1 cellular context compared by ENCODE assay signal in the genomic region with DNA sequence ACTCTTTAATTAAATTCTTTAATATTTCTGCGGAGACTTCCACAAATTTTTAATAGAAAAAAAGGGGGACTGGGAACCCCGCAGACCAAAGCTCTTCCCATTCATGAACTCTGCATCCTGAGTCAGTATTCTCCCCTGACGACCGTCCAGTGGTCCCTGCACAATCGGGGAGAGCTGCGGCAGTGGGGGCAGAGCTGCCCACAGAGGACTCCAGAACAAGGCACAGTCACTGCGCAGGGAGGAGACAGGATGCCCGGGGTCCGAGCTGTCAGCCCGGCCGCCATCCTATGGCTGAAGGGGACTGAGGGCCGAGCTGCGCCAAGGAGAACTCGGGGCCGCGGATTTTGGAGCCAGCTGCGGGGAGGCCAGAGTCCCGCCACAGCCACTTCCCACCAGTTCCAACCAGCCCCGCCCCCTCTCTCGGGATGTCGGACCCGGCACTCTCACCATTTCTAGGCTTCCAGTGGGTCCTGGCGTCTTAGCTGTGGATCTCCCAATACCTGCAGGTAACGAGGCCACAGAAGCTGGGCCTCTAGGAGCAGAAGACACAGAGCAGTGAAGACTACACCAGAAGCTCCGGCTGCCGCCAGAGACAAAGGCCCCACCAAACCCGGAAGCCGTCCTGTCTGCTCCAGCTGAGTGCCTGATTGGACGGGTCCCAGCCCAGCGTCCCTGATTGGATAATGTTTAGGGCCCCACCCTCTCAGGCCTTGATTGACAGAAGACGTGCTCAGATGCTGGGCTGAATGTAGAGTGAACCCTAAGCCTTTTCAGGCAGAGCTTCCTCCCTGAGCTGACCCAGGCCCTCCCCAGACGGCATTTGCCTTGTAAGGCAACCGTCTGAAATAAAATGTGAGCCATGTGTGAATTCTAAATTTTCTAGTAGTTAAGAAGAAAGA.
TF ChIP-seq lines count a peak whose summit lies in the region.

A gene with protein sequence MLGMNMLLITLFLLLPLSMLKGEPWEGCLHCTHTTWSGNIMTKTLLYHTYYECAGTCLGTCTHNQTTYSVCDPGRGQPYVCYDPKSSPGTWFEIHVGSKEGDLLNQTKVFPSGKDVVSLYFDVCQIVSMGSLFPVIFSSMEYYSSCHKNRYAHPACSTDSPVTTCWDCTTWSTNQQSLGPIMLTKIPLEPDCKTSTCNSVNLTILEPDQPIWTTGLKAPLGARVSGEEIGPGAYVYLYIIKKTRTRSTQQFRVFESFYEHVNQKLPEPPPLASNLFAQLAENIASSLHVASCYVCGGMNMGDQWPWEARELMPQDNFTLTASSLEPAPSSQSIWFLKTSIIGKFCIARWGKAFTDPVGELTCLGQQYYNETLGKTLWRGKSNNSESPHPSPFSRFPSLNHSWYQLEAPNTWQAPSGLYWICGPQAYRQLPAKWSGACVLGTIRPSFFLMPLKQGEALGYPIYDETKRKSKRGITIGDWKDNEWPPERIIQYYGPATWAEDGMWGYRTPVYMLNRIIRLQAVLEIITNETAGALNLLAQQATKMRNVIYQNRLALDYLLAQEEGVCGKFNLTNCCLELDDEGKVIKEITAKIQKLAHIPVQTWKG (minus strand): TSS at position 594 of the 899 bp plus-strand sequence. CDS start 13,661 bp downstream, outside the sequence.

TF ChIP-seq in K562, 482 proteins besides CTCF, POLR2A, EP300 and RAD21 (continued from another document):
- TF ChIP-seq, protein P1, sequence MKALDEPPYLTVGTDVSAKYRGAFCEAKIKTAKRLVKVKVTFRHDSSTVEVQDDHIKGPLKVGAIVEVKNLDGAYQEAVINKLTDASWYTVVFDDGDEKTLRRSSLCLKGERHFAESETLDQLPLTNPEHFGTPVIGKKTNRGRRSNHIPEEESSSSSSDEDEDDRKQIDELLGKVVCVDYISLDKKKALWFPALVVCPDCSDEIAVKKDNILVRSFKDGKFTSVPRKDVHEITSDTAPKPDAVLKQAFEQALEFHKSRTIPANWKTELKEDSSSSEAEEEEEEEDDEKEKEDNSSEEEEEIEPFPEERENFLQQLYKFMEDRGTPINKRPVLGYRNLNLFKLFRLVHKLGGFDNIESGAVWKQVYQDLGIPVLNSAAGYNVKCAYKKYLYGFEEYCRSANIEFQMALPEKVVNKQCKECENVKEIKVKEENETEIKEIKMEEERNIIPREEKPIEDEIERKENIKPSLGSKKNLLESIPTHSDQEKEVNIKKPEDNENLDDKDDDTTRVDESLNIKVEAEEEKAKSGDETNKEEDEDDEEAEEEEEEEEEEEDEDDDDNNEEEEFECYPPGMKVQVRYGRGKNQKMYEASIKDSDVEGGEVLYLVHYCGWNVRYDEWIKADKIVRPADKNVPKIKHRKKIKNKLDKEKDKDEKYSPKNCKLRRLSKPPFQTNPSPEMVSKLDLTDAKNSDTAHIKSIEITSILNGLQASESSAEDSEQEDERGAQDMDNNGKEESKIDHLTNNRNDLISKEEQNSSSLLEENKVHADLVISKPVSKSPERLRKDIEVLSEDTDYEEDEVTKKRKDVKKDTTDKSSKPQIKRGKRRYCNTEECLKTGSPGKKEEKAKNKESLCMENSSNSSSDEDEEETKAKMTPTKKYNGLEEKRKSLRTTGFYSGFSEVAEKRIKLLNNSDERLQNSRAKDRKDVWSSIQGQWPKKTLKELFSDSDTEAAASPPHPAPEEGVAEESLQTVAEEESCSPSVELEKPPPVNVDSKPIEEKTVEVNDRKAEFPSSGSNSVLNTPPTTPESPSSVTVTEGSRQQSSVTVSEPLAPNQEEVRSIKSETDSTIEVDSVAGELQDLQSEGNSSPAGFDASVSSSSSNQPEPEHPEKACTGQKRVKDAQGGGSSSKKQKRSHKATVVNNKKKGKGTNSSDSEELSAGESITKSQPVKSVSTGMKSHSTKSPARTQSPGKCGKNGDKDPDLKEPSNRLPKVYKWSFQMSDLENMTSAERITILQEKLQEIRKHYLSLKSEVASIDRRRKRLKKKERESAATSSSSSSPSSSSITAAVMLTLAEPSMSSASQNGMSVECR (CRISPR knock-in tag; IDR thresholded peaks at IDR 0.05): peak; percentile 19; the same call in 1 of the 2 replicates
- peak; percentile 73; the same call in 1 of the 2 replicates for TF ChIP-seq SPI1 (IDR thresholded peaks at IDR 0.05; ENCODE audit: borderline replicate concordance, low read depth, low read length)
- TF ChIP-seq, protein P2, sequence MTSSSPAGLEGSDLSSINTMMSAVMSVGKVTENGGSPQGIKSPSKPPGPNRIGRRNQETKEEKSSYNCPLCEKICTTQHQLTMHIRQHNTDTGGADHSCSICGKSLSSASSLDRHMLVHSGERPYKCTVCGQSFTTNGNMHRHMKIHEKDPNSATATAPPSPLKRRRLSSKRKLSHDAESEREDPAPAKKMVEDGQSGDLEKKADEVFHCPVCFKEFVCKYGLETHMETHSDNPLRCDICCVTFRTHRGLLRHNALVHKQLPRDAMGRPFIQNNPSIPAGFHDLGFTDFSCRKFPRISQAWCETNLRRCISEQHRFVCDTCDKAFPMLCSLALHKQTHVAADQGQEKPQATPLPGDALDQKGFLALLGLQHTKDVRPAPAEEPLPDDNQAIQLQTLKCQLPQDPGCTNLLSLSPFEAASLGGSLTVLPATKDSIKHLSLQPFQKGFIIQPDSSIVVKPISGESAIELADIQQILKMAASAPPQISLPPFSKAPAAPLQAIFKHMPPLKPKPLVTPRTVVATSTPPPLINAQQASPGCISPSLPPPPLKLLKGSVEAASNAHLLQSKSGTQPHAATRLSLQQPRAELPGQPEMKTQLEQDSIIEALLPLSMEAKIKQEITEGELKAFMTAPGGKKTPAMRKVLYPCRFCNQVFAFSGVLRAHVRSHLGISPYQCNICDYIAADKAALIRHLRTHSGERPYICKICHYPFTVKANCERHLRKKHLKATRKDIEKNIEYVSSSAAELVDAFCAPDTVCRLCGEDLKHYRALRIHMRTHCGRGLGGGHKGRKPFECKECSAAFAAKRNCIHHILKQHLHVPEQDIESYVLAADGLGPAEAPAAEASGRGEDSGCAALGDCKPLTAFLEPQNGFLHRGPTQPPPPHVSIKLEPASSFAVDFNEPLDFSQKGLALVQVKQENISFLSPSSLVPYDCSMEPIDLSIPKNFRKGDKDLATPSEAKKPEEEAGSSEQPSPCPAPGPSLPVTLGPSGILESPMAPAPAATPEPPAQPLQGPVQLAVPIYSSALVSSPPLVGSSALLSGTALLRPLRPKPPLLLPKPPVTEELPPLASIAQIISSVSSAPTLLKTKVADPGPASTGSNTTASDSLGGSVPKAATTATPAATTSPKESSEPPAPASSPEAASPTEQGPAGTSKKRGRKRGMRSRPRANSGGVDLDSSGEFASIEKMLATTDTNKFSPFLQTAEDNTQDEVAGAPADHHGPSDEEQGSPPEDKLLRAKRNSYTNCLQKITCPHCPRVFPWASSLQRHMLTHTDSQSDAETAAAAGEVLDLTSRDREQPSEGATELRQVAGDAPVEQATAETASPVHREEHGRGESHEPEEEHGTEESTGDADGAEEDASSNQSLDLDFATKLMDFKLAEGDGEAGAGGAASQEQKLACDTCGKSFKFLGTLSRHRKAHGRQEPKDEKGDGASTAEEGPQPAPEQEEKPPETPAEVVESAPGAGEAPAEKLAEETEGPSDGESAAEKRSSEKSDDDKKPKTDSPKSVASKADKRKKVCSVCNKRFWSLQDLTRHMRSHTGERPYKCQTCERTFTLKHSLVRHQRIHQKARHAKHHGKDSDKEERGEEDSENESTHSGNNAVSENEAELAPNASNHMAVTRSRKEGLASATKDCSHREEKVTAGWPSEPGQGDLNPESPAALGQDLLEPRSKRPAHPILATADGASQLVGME (CRISPR knock-in tag; IDR thresholded peaks at IDR 0.05): peak; percentile 68; the same call in 1 of the 2 replicates
- TF ChIP-seq PML (IDR thresholded peaks at IDR 0.05; ENCODE audit: low read length): peak; percentile 86; the same call in 1 of the 2 replicates
- TF ChIP-seq SOX6 (IDR thresholded peaks at IDR 0.05): peak; percentile 57
- no peak; the same call in 1 of the 2 replicates for TF ChIP-seq SMARCA4 (IDR thresholded peaks at IDR 0.05)
- TF ChIP-seq ARID1B (IDR thresholded peaks at IDR 0.05): peak; percentile 18; the same call in 1 of the 2 replicates
- TF ChIP-seq HCFC1 (IDR thresholded peaks at IDR 0.05; ENCODE audit: low read depth, low read length): peak; percentile 12; the same call in 1 of the 2 replicates
- TF ChIP-seq, protein P3, sequence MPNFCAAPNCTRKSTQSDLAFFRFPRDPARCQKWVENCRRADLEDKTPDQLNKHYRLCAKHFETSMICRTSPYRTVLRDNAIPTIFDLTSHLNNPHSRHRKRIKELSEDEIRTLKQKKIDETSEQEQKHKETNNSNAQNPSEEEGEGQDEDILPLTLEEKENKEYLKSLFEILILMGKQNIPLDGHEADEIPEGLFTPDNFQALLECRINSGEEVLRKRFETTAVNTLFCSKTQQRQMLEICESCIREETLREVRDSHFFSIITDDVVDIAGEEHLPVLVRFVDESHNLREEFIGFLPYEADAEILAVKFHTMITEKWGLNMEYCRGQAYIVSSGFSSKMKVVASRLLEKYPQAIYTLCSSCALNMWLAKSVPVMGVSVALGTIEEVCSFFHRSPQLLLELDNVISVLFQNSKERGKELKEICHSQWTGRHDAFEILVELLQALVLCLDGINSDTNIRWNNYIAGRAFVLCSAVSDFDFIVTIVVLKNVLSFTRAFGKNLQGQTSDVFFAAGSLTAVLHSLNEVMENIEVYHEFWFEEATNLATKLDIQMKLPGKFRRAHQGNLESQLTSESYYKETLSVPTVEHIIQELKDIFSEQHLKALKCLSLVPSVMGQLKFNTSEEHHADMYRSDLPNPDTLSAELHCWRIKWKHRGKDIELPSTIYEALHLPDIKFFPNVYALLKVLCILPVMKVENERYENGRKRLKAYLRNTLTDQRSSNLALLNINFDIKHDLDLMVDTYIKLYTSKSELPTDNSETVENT (CRISPR knock-in tag; IDR thresholded peaks at IDR 0.05): peak; percentile 78; the same call in 1 of the 2 replicates
- no peak for TF ChIP-seq IRF2 (CRISPR knock-in tag; IDR thresholded peaks at IDR 0.05)
- TF ChIP-seq PYGO2 (tag; IDR thresholded peaks at IDR 0.05): no peak
- peak; percentile 82 for TF ChIP-seq SAP30 (IDR thresholded peaks at IDR 0.05; ENCODE audit: borderline replicate concordance, insufficient read depth, low read depth, low read length, poor library complexity, severe bottlenecking)
- no peak for TF ChIP-seq TFAM (CRISPR knock-in tag; conservative IDR thresholded peaks at IDR 0.05)
- TF ChIP-seq, protein P4, sequence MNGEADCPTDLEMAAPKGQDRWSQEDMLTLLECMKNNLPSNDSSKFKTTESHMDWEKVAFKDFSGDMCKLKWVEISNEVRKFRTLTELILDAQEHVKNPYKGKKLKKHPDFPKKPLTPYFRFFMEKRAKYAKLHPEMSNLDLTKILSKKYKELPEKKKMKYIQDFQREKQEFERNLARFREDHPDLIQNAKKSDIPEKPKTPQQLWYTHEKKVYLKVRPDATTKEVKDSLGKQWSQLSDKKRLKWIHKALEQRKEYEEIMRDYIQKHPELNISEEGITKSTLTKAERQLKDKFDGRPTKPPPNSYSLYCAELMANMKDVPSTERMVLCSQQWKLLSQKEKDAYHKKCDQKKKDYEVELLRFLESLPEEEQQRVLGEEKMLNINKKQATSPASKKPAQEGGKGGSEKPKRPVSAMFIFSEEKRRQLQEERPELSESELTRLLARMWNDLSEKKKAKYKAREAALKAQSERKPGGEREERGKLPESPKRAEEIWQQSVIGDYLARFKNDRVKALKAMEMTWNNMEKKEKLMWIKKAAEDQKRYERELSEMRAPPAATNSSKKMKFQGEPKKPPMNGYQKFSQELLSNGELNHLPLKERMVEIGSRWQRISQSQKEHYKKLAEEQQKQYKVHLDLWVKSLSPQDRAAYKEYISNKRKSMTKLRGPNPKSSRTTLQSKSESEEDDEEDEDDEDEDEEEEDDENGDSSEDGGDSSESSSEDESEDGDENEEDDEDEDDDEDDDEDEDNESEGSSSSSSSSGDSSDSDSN (IDR thresholded peaks at IDR 0.05; ENCODE audit: borderline replicate concordance in 1 of 2, low read depth in 2 of 2, low read length in 2 of 2): peak; percentile 22 to 52; a peak in 3 of 4 replicates
- TF ChIP-seq, protein P5, sequence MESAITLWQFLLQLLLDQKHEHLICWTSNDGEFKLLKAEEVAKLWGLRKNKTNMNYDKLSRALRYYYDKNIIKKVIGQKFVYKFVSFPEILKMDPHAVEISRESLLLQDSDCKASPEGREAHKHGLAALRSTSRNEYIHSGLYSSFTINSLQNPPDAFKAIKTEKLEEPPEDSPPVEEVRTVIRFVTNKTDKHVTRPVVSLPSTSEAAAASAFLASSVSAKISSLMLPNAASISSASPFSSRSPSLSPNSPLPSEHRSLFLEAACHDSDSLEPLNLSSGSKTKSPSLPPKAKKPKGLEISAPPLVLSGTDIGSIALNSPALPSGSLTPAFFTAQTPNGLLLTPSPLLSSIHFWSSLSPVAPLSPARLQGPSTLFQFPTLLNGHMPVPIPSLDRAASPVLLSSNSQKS (CRISPR knock-in tag; IDR thresholded peaks at IDR 0.05): 0 out of 2 replicates have a peak, but pooled peaks have one; percentile 25
- TF ChIP-seq HLTF (IDR thresholded peaks at IDR 0.05): peak; percentile 40; the same call in 1 of the 2 replicates
